In the genomic region with DNA sequence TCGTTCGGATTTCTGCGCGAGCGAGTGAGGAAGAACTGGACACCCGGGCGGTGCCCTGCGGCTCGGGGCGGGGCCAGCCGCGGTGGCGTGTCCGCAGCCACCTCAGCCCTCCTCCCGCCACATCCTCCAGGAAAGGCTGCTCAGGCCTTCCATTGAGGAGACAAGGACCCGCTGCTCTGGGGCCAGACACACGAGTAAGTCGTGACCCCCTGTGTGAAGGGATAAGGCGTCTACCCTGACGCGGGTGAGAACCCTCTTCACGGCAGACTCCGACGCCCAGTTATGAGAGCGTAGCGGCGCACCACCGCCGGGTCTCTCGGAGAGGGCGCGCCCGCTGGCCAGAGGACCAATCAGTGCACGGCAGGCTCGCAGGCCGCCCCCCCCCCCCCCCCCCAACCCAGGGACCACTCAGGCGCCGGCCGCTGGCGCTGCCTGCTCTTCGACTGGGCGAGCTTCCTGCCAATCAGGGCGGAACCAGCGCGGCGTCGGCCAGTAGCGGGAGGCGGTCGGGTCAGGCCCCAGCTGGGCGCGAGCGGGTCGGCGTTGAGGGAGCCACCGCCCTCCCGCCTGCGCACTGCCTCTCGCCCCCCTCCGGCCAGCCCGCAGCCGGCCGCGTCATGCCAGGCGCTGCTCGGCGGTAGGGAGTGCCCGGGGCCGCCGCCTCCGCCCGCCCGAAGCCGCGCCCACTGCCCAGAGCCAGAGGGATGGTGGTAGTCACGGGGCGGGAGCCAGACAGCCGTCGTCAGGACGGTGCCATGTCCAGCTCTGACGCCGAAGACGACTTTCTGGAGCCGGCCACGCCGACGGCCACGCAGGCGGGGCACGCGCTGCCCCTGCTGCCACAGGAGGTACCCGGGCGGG, we compare ENCODE assay signal across 8 cellular contexts. TPM values are rescaled to one million over a fixed set of nuclear protein-coding genes. Genes with fewer than 3 reads are reported as not detected.
A peak's percentile ranks its signal among the peaks of the same experiment; 100 is the strongest.
DNase-seq lines count a peak whose midpoint lies in the region; ATAC-seq and TF ChIP-seq lines count a peak whose summit lies in the region.

A gene (plus strand): TSS at position 521 of the 861 bp plus-strand sequence. CDS start 184 bp downstream, at position 705.

- H4K20me1 ChIP-seq in BLaER1 treated with 17β-estradiol and CSF1 and Interleukin-3, amounts not matched to agents 10 nM and 100 nM = peaks cover 0 to 36% (median 17%) of the 10 kb centered on the region in 11 experiments; a peak in 12 of 22 replicates

- peak within 1 kb of the TSS; percentile 90 for H3K4me3 Mint-ChIP-seq in activated CD4-positive, alpha-beta T cell treated with anti-CD3 and anti-CD28 coated beads, Interleukin-2, amount 10 ng/mL, durations not matched to agents 24 days and 14 days

- no peaks in the 10 kb centered on the region for H3K9me3 Mint-ChIP-seq in activated CD4-positive, alpha-beta T cell treated with anti-CD3 and anti-CD28 coated beads, Interleukin-2, amount 10 ng/mL, durations not matched to agents 24 days and 14 days

- peak; percentile 86 for ATAC-seq in GM19351 (IDR thresholded peaks at IDR 0.05; ENCODE audit: unreplicated experiment)
- peak; percentile 92 for ATAC-seq in HG03520 (IDR thresholded peaks at IDR 0.05; ENCODE audit: unreplicated experiment)

- H3K27me3 ChIP-seq in BLaER1 treated with 17β-estradiol and CSF1 and Interleukin-3, amounts not matched to agents 10 nM and 100 nM = peaks cover 0 to 9% (median 0%) of the 10 kb centered on the region in 11 experiments; a peak in 3 of 22 replicates

- H3K27ac Mint-ChIP-seq in activated CD4-positive, alpha-beta T cell treated with anti-CD3 and anti-CD28 coated beads, Interleukin-2, amount 10 ng/mL, durations not matched to agents 24 days and 14 days = peak within 1 kb of the TSS; percentile 84

- H3K4me1 Mint-ChIP-seq in activated CD4-positive, alpha-beta T cell treated with anti-CD3 and anti-CD28 coated beads, Interleukin-2, amount 10 ng/mL, durations not matched to agents 24 days and 14 days = peaks cover 44% of the 10 kb centered on the region

- peaks cover 15% of the 10 kb centered on the region for H3K36me3 Mint-ChIP-seq in activated CD4-positive, alpha-beta T cell treated with anti-CD3 and anti-CD28 coated beads, Interleukin-2, amount 10 ng/mL, durations not matched to agents 24 days and 14 days (ENCODE audit: low read depth)

- H3K27ac ChIP-seq in BLaER1 treated with 17β-estradiol and CSF1 and Interleukin-3, amounts not matched to agents 10 nM and 100 nM = peak within 1 kb of the TSS; percentile 75 to 92 (median 86)
- peak within 1 kb of the TSS; percentile 95 to 99 for H3K27ac ChIP-seq in coronary artery

- H3K9ac ChIP-seq in BLaER1 treated with 17β-estradiol and CSF1 and Interleukin-3, amounts not matched to agents 10 nM and 100 nM = peak within 1 kb of the TSS; percentile 79 to 89 (median 87)

- intact Hi-C loops in activated CD4-positive, alpha-beta T cell treated with anti-CD3 and anti-CD28 coated beads, Interleukin-2, amount 10 ng/mL, durations not matched to agents 24 days and 14 days (cut with micrococcal nuclease) = loop anchor here (1.0 to 2.0 kb wide), 5 partner anchors 26 to 135 kb away; a partner anchor contains a TSS

- TF ChIP-seq CTCF in coronary artery (IDR thresholded peaks at IDR 0.05) = no peak

- peaks cover 0 to 8% (median 0%) of the 10 kb centered on the region in 11 experiments; a peak in 6 of 22 replicates for H3K9me3 ChIP-seq in BLaER1 treated with 17β-estradiol and CSF1 and Interleukin-3, amounts not matched to agents 10 nM and 100 nM (replicated peaks in 1 of 11)

- DNase-seq in NCI-H526 treated with DMSO at 0.1 percent for 48 hours (lab: John Stamatoyannopoulos, UW) = peak; percentile 93
- DNase-seq in activated CD4-positive, alpha-beta T cell treated with anti-CD3 and anti-CD28 coated beads, Interleukin-2, amount 10 ng/mL, durations not matched to agents 24 days and 14 days = peak; percentile 98
- peak; percentile 100 for DNase-seq in coronary artery (ENCODE audit: low spot score)
- DNase-seq in left kidney (ENCODE audit: low read depth, low spot score) = peak; percentile 99
- peak; percentile 95 for DNase-seq in stimulated activated CD4-positive, alpha-beta T cell treated with anti-CD3 and anti-CD28 coated beads, Interleukin-1b, Interleukin-23, amount 100 ng/mL, for 48 hours

- peaks cover 51 to 59% (median 55%) of the 10 kb centered on the region in 10 experiments for H3K4me1 ChIP-seq in BLaER1 treated with 17β-estradiol and CSF1 and Interleukin-3, amounts not matched to agents 10 nM and 100 nM

- H3K27me3 Mint-ChIP-seq in activated CD4-positive, alpha-beta T cell treated with anti-CD3 and anti-CD28 coated beads, Interleukin-2, amount 10 ng/mL, durations not matched to agents 24 days and 14 days = no peaks in the 10 kb centered on the region

- H3K36me3 ChIP-seq in BLaER1 treated with 17β-estradiol and CSF1 and Interleukin-3, amounts not matched to agents 10 nM and 100 nM = peaks cover 0 to 7% (median 6%) of the 10 kb centered on the region in 11 experiments; a peak in 8 of 22 replicates

- H3K4me3 ChIP-seq in BLaER1 treated with 17β-estradiol and CSF1 and Interleukin-3, amounts not matched to agents 10 nM and 100 nM = peak within 1 kb of the TSS; percentile 57 to 83 (median 74)
- peak within 1 kb of the TSS; percentile 95 for H3K4me3 ChIP-seq in coronary artery

- H3K4me2 ChIP-seq in BLaER1 treated with 17β-estradiol and CSF1 and Interleukin-3, amounts not matched to agents 10 nM and 100 nM = peak within 1 kb of the TSS; percentile 84 to 99 (median 95)

RNA-seq across cellular contexts. Expression of the gene that starts here (rescaled TPM):
- 8.9 and 9.2 TPM in 2 replicates for total RNA-seq in activated CD4-positive, alpha-beta T cell treated with anti-CD3 and anti-CD28 coated beads, Interleukin-2, amount 10 ng/mL, durations not matched to agents 24 days and 14 days

Comparison
In these comparisons a context has a peak if more than half of its experiments do, and no peak if none do; other contexts are left out.
1. Peak in every context shown above with its lines: DNase-seq, ATAC-seq, H3K4me3 ChIP-seq and H3K27ac ChIP-seq.